ENCODE assay signal across 8 cellular contexts in genomic region chr3:71875461-71875947, GRCh38.
DNase-seq lines count a peak whose midpoint lies in the region; ATAC-seq and TF ChIP-seq lines count a peak whose summit lies in the region.

No MANE protein-coding gene starts in this region.

- ATAC-seq in GM18868 (IDR thresholded peaks at IDR 0.05; ENCODE audit: unreplicated experiment), result peak; percentile 84
- peak; percentile 93 for ATAC-seq in HG03066 (IDR thresholded peaks at IDR 0.05; ENCODE audit: low read depth, unreplicated experiment)
- peak; percentile 90 for ATAC-seq in activated CD4-positive, alpha-beta T cell treated with anti-CD3 and anti-CD28 coated beads for 36 hours
- peak; percentile 95 for ATAC-seq in left colon

- intact Hi-C loops in activated CD4-positive, alpha-beta T cell treated with anti-CD3 and anti-CD28 coated beads for 36 hours (cut with DNase I, micrococcal nuclease), result loop anchor here (1.0 to 10.0 kb wide), 8 partner anchors 103 to 1211 kb away; partner anchors contain the start of gene SHQ1 (in 1 of the 2)
- intact Hi-C loops in left colon (cut with DNase I, micrococcal nuclease), result loop anchor here in 1 of 2 donors (5.0 kb wide), 2 partner anchors 82 to 947 kb away; no protein-coding TSS in a partner anchor

- peak overlapping the region; percentile 89 for H3K27ac Mint-ChIP-seq in activated CD4-positive, alpha-beta T cell treated with anti-CD3 and anti-CD28 coated beads for 36 hours

- CTCF ChIA-PET in activated CD4-positive, alpha-beta T cell treated with anti-CD3 and anti-CD28 coated beads for 36 hours (lab: Charles Lee), result interaction anchor here (0.6 to 3.5 kb wide), 48 partner anchors 10 to 1159 kb away, joined by 3 to 22 read pairs (median 4); no protein-coding TSS in a partner anchor

- no peaks in the 10 kb centered on the region for H3K9me3 Mint-ChIP-seq in activated CD4-positive, alpha-beta T cell treated with anti-CD3 and anti-CD28 coated beads for 36 hours (ENCODE audit: low read depth)

- H3K36me3 Mint-ChIP-seq in activated CD4-positive, alpha-beta T cell treated with anti-CD3 and anti-CD28 coated beads for 36 hours (ENCODE audit: low read depth), result no peaks in the 10 kb centered on the region

- POLR2A ChIA-PET in activated CD4-positive, alpha-beta T cell treated with anti-CD3 and anti-CD28 coated beads for 36 hours (lab: Charles Lee), result interaction anchor here (0.5 to 1.1 kb wide), 3 partner anchors 12 to 972 kb away, joined by 3 read pairs; no protein-coding TSS in a partner anchor

- no peak overlapping the region for H3K4me3 Mint-ChIP-seq in activated CD4-positive, alpha-beta T cell treated with anti-CD3 and anti-CD28 coated beads for 36 hours

- peaks cover 6% of the 10 kb centered on the region for H3K27me3 Mint-ChIP-seq in activated CD4-positive, alpha-beta T cell treated with anti-CD3 and anti-CD28 coated beads for 36 hours

- DNase-seq in AG10803 (ENCODE audit: low read depth), result peak; percentile 66
- DNase-seq in NCI-H2171 (lab: John Stamatoyannopoulos, UW), result peak; percentile 34
- peak; percentile 90 for DNase-seq in activated CD4-positive, alpha-beta T cell treated with anti-CD3 and anti-CD28 coated beads for 36 hours
- peak; percentile 59 for DNase-seq in cerebellar cortex (ENCODE audit: low spot score)
- peak; percentile 60 to 83 for DNase-seq in left colon
- DNase-seq in stimulated activated CD4-positive, alpha-beta T cell treated with anti-CD3 and anti-CD28 coated beads, Interleukin-4, amount 100 ng/mL, for 1 hour, result peak; percentile 80

- H3K4me3 ChIP-seq in AG10803 (ENCODE audit: low read length), result no peak overlapping the region

- H3K4me1 Mint-ChIP-seq in activated CD4-positive, alpha-beta T cell treated with anti-CD3 and anti-CD28 coated beads for 36 hours, result peaks cover 35% of the 10 kb centered on the region

- peak; percentile 93 for TF ChIP-seq CTCF in AG10803 (conservative IDR thresholded peaks at IDR 0.05; ENCODE audit: low read length)

Comparison
In these comparisons a context has a peak if more than half of its experiments do, and no peak if none do; other contexts are left out.
1. DNase-seq: peak in every context shown above with its lines; median percentile 90 in activated CD4-positive, alpha-beta T cell treated with anti-CD3 and anti-CD28 coated beads for 36 hours; 80 in stimulated activated CD4-positive, alpha-beta T cell treated with anti-CD3 and anti-CD28 coated beads, Interleukin-4, amount 100 ng/mL, for 1 hour; 72 in left colon; 66 in AG10803; 59 in cerebellar cortex; 34 in NCI-H2171.